In the genomic region with DNA sequence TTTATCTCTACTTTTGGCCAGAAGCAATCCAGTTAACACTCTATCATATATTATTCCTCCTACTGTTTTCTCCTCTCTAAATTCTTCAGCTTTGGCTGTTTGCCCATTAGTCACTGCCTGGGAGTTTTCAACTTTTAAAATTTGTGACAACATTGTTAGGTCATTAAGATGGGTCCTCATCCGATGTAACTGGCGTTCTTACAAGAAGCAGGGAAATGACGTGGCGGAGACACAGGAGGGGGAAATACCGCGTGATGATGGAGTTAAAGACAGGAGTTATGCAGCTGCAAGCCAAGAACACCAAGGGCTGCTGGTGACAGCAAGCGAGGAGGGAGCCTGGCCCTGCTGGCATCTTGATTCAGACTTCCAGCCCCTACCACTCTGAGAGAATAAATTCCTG, we compare ENCODE assay signal across 1 cellular context.
TF ChIP-seq lines count a peak whose summit lies in the region.

No MANE protein-coding gene starts in this region.

TF ChIP-seq in K562, 482 proteins besides CTCF, POLR2A, EP300 and RAD21 (continued from another document and continues in another):
- TF ChIP-seq SMARCA5 (IDR thresholded peaks at IDR 0.05), result no peak
- peak; percentile 43; the same call in 1 of the 2 replicates for TF ChIP-seq ETV1 (tag; conservative IDR thresholded peaks at IDR 0.05; ENCODE audit: low read depth)
- no peak for TF ChIP-seq FOXA1 (IDR thresholded peaks at IDR 0.05; ENCODE audit: borderline replicate concordance)
- no peak for TF ChIP-seq ZNF57 (CRISPR knock-in tag; IDR thresholded peaks at IDR 0.05)
- TF ChIP-seq MBD1 (CRISPR knock-in tag; IDR thresholded peaks at IDR 0.05), result no peak
- TF ChIP-seq MED1 (CRISPR knock-in tag; IDR thresholded peaks at IDR 0.05; ENCODE audit: borderline replicate concordance), result no peak
- no peak for TF ChIP-seq ZNF75A (CRISPR knock-in tag; IDR thresholded peaks at IDR 0.05)
- TF ChIP-seq KAT8 (IDR thresholded peaks at IDR 0.05; ENCODE audit: low read depth), result no peak
- TF ChIP-seq BRF2 (IDR thresholded peaks at IDR 0.05; ENCODE audit: borderline replicate concordance, insufficient read depth, insufficient read length), result no peak
- TF ChIP-seq NRF1 (conservative IDR thresholded peaks at IDR 0.05 in 1 of 2, IDR thresholded peaks at IDR 0.05 in 1 of 2), result 0 out of 4 replicates have a peak, but pooled peaks of 1 of the 2 experiments have one; percentile 10
- peak; percentile 39; the same call in 1 of the 2 replicates for TF ChIP-seq ZBTB12 (CRISPR knock-in tag; IDR thresholded peaks at IDR 0.05)
- TF ChIP-seq ATF1 (CRISPR knock-in tag; IDR thresholded peaks at IDR 0.05), result no peak; the same call in 1 of the 2 replicates
- TF ChIP-seq ATF1 (tag; IDR thresholded peaks at IDR 0.05), result peak; percentile 83
- TF ChIP-seq ZNF133 (CRISPR knock-in tag; IDR thresholded peaks at IDR 0.05), result no peak
- no peak for TF ChIP-seq MCM7 (IDR thresholded peaks at IDR 0.05)
- no peak for TF ChIP-seq PYGO2 (tag; IDR thresholded peaks at IDR 0.05)
- TF ChIP-seq MCM2 (IDR thresholded peaks at IDR 0.05; ENCODE audit: low read depth), result no peak
- TF ChIP-seq CC2D1A (IDR thresholded peaks at IDR 0.05), result peak; percentile 60; the same call in 1 of the 2 replicates
- TF ChIP-seq SMAD3 (CRISPR knock-in tag; conservative IDR thresholded peaks at IDR 0.05), result no peak
- no peak for TF ChIP-seq FOXJ3 (CRISPR knock-in tag; IDR thresholded peaks at IDR 0.05)
- TF ChIP-seq MECOM (CRISPR knock-in tag; IDR thresholded peaks at IDR 0.05), result no peak
- no peak for TF ChIP-seq SMC3 (conservative IDR thresholded peaks at IDR 0.05; ENCODE audit: insufficient read depth, low read depth, low read length)
- TF ChIP-seq GATAD2A (IDR thresholded peaks at IDR 0.05), result no peak
- TF ChIP-seq ZC3H11A (IDR thresholded peaks at IDR 0.05; ENCODE audit: low read depth, low read length), result no peak
- no peak for TF ChIP-seq ZNF518B (CRISPR knock-in tag; IDR thresholded peaks at IDR 0.05)
- TF ChIP-seq MXI1 (IDR thresholded peaks at IDR 0.05; ENCODE audit: low read depth, low read length), result no peak
- no peak for TF ChIP-seq ZNF785 (CRISPR knock-in tag; IDR thresholded peaks at IDR 0.05)
- TF ChIP-seq KLF13 (tag; IDR thresholded peaks at IDR 0.05; ENCODE audit: borderline replicate concordance, low read depth), result no peak
- TF ChIP-seq HBP1 (CRISPR knock-in tag; IDR thresholded peaks at IDR 0.05), result no peak
- TF ChIP-seq SRSF1 (IDR thresholded peaks at IDR 0.05; ENCODE audit: low read depth, low read length), result no peak
- TF ChIP-seq ATF2 (CRISPR knock-in tag; IDR thresholded peaks at IDR 0.05), result no peak
- TF ChIP-seq, protein P1, sequence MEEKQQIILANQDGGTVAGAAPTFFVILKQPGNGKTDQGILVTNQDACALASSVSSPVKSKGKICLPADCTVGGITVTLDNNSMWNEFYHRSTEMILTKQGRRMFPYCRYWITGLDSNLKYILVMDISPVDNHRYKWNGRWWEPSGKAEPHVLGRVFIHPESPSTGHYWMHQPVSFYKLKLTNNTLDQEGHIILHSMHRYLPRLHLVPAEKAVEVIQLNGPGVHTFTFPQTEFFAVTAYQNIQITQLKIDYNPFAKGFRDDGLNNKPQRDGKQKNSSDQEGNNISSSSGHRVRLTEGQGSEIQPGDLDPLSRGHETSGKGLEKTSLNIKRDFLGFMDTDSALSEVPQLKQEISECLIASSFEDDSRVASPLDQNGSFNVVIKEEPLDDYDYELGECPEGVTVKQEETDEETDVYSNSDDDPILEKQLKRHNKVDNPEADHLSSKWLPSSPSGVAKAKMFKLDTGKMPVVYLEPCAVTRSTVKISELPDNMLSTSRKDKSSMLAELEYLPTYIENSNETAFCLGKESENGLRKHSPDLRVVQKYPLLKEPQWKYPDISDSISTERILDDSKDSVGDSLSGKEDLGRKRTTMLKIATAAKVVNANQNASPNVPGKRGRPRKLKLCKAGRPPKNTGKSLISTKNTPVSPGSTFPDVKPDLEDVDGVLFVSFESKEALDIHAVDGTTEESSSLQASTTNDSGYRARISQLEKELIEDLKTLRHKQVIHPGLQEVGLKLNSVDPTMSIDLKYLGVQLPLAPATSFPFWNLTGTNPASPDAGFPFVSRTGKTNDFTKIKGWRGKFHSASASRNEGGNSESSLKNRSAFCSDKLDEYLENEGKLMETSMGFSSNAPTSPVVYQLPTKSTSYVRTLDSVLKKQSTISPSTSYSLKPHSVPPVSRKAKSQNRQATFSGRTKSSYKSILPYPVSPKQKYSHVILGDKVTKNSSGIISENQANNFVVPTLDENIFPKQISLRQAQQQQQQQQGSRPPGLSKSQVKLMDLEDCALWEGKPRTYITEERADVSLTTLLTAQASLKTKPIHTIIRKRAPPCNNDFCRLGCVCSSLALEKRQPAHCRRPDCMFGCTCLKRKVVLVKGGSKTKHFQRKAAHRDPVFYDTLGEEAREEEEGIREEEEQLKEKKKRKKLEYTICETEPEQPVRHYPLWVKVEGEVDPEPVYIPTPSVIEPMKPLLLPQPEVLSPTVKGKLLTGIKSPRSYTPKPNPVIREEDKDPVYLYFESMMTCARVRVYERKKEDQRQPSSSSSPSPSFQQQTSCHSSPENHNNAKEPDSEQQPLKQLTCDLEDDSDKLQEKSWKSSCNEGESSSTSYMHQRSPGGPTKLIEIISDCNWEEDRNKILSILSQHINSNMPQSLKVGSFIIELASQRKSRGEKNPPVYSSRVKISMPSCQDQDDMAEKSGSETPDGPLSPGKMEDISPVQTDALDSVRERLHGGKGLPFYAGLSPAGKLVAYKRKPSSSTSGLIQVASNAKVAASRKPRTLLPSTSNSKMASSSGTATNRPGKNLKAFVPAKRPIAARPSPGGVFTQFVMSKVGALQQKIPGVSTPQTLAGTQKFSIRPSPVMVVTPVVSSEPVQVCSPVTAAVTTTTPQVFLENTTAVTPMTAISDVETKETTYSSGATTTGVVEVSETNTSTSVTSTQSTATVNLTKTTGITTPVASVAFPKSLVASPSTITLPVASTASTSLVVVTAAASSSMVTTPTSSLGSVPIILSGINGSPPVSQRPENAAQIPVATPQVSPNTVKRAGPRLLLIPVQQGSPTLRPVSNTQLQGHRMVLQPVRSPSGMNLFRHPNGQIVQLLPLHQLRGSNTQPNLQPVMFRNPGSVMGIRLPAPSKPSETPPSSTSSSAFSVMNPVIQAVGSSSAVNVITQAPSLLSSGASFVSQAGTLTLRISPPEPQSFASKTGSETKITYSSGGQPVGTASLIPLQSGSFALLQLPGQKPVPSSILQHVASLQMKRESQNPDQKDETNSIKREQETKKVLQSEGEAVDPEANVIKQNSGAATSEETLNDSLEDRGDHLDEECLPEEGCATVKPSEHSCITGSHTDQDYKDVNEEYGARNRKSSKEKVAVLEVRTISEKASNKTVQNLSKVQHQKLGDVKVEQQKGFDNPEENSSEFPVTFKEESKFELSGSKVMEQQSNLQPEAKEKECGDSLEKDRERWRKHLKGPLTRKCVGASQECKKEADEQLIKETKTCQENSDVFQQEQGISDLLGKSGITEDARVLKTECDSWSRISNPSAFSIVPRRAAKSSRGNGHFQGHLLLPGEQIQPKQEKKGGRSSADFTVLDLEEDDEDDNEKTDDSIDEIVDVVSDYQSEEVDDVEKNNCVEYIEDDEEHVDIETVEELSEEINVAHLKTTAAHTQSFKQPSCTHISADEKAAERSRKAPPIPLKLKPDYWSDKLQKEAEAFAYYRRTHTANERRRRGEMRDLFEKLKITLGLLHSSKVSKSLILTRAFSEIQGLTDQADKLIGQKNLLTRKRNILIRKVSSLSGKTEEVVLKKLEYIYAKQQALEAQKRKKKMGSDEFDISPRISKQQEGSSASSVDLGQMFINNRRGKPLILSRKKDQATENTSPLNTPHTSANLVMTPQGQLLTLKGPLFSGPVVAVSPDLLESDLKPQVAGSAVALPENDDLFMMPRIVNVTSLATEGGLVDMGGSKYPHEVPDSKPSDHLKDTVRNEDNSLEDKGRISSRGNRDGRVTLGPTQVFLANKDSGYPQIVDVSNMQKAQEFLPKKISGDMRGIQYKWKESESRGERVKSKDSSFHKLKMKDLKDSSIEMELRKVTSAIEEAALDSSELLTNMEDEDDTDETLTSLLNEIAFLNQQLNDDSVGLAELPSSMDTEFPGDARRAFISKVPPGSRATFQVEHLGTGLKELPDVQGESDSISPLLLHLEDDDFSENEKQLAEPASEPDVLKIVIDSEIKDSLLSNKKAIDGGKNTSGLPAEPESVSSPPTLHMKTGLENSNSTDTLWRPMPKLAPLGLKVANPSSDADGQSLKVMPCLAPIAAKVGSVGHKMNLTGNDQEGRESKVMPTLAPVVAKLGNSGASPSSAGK (IDR thresholded peaks at IDR 0.05), result peak; percentile 50
- TF ChIP-seq NEUROD1 (IDR thresholded peaks at IDR 0.05; ENCODE audit: borderline replicate concordance, low read depth, low read length, partially characterized antibody), result no peak
- TF ChIP-seq, protein P2, sequence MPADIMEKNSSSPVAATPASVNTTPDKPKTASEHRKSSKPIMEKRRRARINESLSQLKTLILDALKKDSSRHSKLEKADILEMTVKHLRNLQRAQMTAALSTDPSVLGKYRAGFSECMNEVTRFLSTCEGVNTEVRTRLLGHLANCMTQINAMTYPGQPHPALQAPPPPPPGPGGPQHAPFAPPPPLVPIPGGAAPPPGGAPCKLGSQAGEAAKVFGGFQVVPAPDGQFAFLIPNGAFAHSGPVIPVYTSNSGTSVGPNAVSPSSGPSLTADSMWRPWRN (IDR thresholded peaks at IDR 0.05; ENCODE audit: low read depth), result no peak
- no peak for TF ChIP-seq FOS (IDR thresholded peaks at IDR 0.05; ENCODE audit: extremely low read depth, insufficient read length)
- TF ChIP-seq ZNF778 (CRISPR knock-in tag; IDR thresholded peaks at IDR 0.05), result no peak
- no peak for TF ChIP-seq POLR2B (IDR thresholded peaks at IDR 0.05; ENCODE audit: low read depth, partially characterized antibody)
